Comparison of ENCODE assay signal across 24 cellular contexts in genomic region chr2:27940090-27940671, GRCh38. TPM values are rescaled to one million over a fixed set of nuclear protein-coding genes. Genes with fewer than 3 reads are reported as not detected.
"Had no signal": no experiment of that assay in that cellular context is flagged by ENCODE, and none has a peak within 500 bp of the region (broad histone marks: within the 10 kb centered on the region; RNA-seq: fewer than 3 reads in every experiment).

No MANE protein-coding gene starts in this region.

- H3K36me3 ChIP-seq: ascending aorta, brain microvascular endothelial cell, left ventricle myocardium inferior, right lobe of liver, thoracic aorta, uterus had no signal

- H3K9me3 ChIP-seq: ascending aorta, left ventricle myocardium inferior, mucosa of descending colon, right lobe of liver, thoracic aorta, uterus had no signal

- ATAC-seq: activated T-cell treated with anti-CD3 and anti-CD28 coated beads, Interleukin-2, amount 50 U/mL, for 72 hours; esophagus mucosa; mucosa of descending colon; stimulated activated naive CD8-positive, alpha-beta T cell treated with anti-CD3 and anti-CD28 coated beads, Interleukin-15, Interleukin-2, amounts not matched to agents 100 U/mL and 50 U/mL, for 24 hours had no signal

- H3K4me3 ChIP-seq: ascending aorta, coronary artery, left ventricle myocardium inferior, lung, mucosa of descending colon, right lobe of liver, thoracic aorta, uterus had no signal

- H3K9me3 Mint-ChIP-seq: activated naive CD8-positive, alpha-beta T cell treated with anti-CD3 and anti-CD28 coated beads for 36 hours; activated T-cell treated with anti-CD3 and anti-CD28 coated beads, Interleukin-2, amount 50 U/mL, for 72 hours; nephron; T-helper 1 cell treated with Interleukin-12 subunit alpha and Interleukin-12 subunit beta and Interleukin-4 antibody, amounts not matched to agents 30 μg/mL and 1 μg/mL, for 36 hours; type B pancreatic cell had no signal

- H3K27ac ChIP-seq: ascending aorta, brain microvascular endothelial cell, coronary artery, left ventricle myocardium inferior, right lobe of liver, thoracic aorta, uterus, VCaP had no signal

- H3K4me1 ChIP-seq: right lobe of liver, uterus had no signal

- H3K4me1 Mint-ChIP-seq: nephron had no signal

- DNase-seq: activated CD4-positive, alpha-beta T cell treated with anti-CD3 and anti-CD28 coated beads for 4 hours; activated CD4-positive, alpha-beta T cell treated with anti-CD3 and anti-CD28 coated beads, Interleukin-2, amount 50 U/mL, for 4 hours; activated naive CD4-positive, alpha-beta T cell; activated naive CD8-positive, alpha-beta T cell treated with anti-CD3 and anti-CD28 coated beads for 36 hours; activated T-cell treated with anti-CD3 and anti-CD28 coated beads for 4 hours; activated T-cell treated with anti-CD3 and anti-CD28 coated beads, Interleukin-2, amount 50 U/mL, for 72 hours; brain microvascular endothelial cell; foreskin melanocyte; left ventricle myocardium inferior; mucosa of descending colon; right lobe of liver; stimulated activated CD4-positive, alpha-beta T cell treated with anti-CD3 and anti-CD28 coated beads, Interleukin-2, amount 100 ng/mL, for 48 hours; stimulated activated naive CD8-positive, alpha-beta T cell treated with anti-CD3 and anti-CD28 coated beads, Interleukin-15, Interleukin-2, amounts not matched to agents 100 U/mL and 50 U/mL, for 24 hours; T-helper 9 cell; uterus had no signal

- H3K27me3 ChIP-seq: ascending aorta, brain microvascular endothelial cell, right lobe of liver, uterus had no signal

- H3K27ac Mint-ChIP-seq: activated naive CD8-positive, alpha-beta T cell treated with anti-CD3 and anti-CD28 coated beads for 36 hours; activated T-cell treated with anti-CD3 and anti-CD28 coated beads, Interleukin-2, amount 50 U/mL, for 72 hours; nephron; T-helper 1 cell treated with Interleukin-12 subunit alpha and Interleukin-12 subunit beta and Interleukin-4 antibody, amounts not matched to agents 30 μg/mL and 1 μg/mL, for 36 hours; type B pancreatic cell had no signal

- H3K4me3 Mint-ChIP-seq: activated naive CD8-positive, alpha-beta T cell treated with anti-CD3 and anti-CD28 coated beads for 36 hours; activated T-cell treated with anti-CD3 and anti-CD28 coated beads, Interleukin-2, amount 50 U/mL, for 72 hours; nephron; T-helper 1 cell treated with Interleukin-12 subunit alpha and Interleukin-12 subunit beta and Interleukin-4 antibody, amounts not matched to agents 30 μg/mL and 1 μg/mL, for 36 hours; type B pancreatic cell had no signal

RNA-seq across cellular contexts. Expression of gene RBKS, which starts 50.0 kb away (rescaled TPM):
- total RNA-seq: ascending aorta had no signal
